15 cellular contexts compared by ENCODE assay signal in genomic region chr3:184563941-184564684, GRCh38. TPM values are rescaled to one million over a fixed set of nuclear protein-coding genes. Genes with fewer than 3 reads are reported as not detected.
DNase-seq lines count a peak whose midpoint lies in the region; ATAC-seq and TF ChIP-seq lines count a peak whose summit lies in the region.
"Had no signal": no experiment of that assay in that cellular context is flagged by ENCODE, and none has a peak within 500 bp of the region (broad histone marks: within the 10 kb centered on the region; RNA-seq: fewer than 3 reads in every experiment).

No MANE protein-coding gene starts in this region.

- no peaks in the 10 kb centered on the region for H3K9me3 Mint-ChIP-seq in neural crest cell
- H3K9me3 Mint-ChIP-seq: activated CD4-positive, alpha-beta T cell treated with anti-CD3 and anti-CD28 coated beads, Interleukin-2, amount 10 ng/mL, durations not matched to agents 24 days and 14 days had no signal

- peak overlapping the region in 6 of 10 donors; percentile 5 to 77 (median 71) for H3K4me3 ChIP-seq in heart right ventricle
- H3K4me3 ChIP-seq in upper lobe of right lung, result peak overlapping the region; percentile 67
- H3K4me3 ChIP-seq: A549 had no signal

- no peaks in the 10 kb centered on the region for H3K36me3 Mint-ChIP-seq in neural crest cell (ENCODE audit: low read depth)

- peaks cover 52% of the 10 kb centered on the region for H3K4me1 Mint-ChIP-seq in neural crest cell

- H3K27ac Mint-ChIP-seq in neural crest cell (ENCODE audit: unreplicated experiment), result no peak overlapping the region
- H3K27ac Mint-ChIP-seq: activated CD4-positive, alpha-beta T cell treated with anti-CD3 and anti-CD28 coated beads, Interleukin-2, amount 10 ng/mL, durations not matched to agents 24 days and 14 days had no signal

- intact Hi-C loops in heart right ventricle (cut with DNase I) (loop anchor here in 3 of 10 donors (2.0 kb wide), 2 partner anchors 163 to 215 kb away; no protein-coding TSS in a partner anchor), left ventricle myocardium superior (cut with micrococcal nuclease) (no loop called here), upper lobe of right lung (cut with DNase I) (no loop called here)

- 74 to 78% methylated on average over 13 of the region's 13 CpGs for WGBS in heart right ventricle, 2 donors

- no peaks in the 10 kb centered on the region for H3K36me3 ChIP-seq in heart right ventricle
- no peaks in the 10 kb centered on the region for H3K36me3 ChIP-seq in upper lobe of right lung

- DNase-seq in heart right ventricle (no peak), left ventricle myocardium superior (no peak), epithelial cell of prostate (ENCODE audit: low read depth, low spot score) (no peak), neural crest cell (ENCODE audit: low read depth, low spot score) (no peak), upper lobe of right lung (no peak), DMS 273 treated with DMSO at 0.1 percent for 48 hours (lab: John Stamatoyannopoulos, UW) (no peak), globus pallidus (ENCODE audit: low spot score) (no peak)
- no peak for DNase-seq in effector CD8-positive, alpha-beta T cell (lab: John Stamatoyannopoulos, UW)
- DNase-seq: activated effector memory CD4-positive, alpha-beta T cell treated with Interleukin-2 at 50 U/mL for 16 hours; cerebellar nuclear complex; stimulated activated CD4-positive, alpha-beta T cell treated with anti-CD3 and anti-CD28 coated beads, Interleukin-2, amount 100 ng/mL, for 24 hours; stimulated activated naive CD4-positive, alpha-beta T cell treated with Interleukin-2 at 50 U/mL for 16 hours had no signal

- peaks cover 0 to 49% (median 3%) of the 10 kb centered on the region in 7 donors for H3K27me3 ChIP-seq in heart right ventricle
- H3K27me3 ChIP-seq in upper lobe of right lung, result no peaks in the 10 kb centered on the region

- TF ChIP-seq CTCF in heart right ventricle (IDR thresholded peaks at IDR 0.05), result no peak
- TF ChIP-seq CTCF in neural crest cell (conservative IDR thresholded peaks at IDR 0.05), result no peak
- TF ChIP-seq CTCF in upper lobe of right lung (IDR thresholded peaks at IDR 0.05), result no peak

- H3K4me1 ChIP-seq in heart right ventricle, result peaks cover 7 to 65% (median 29%) of the 10 kb centered on the region in 9 donors
- H3K4me1 ChIP-seq in upper lobe of right lung, result peaks cover 44% of the 10 kb centered on the region

- H3K27ac ChIP-seq in heart right ventricle (peak overlapping the region in 5 of 10 donors; percentile 45 to 77 (median 65)), epithelial cell of prostate (peak overlapping the region; percentile 82), upper lobe of right lung (peak overlapping the region; percentile 82)
- H3K27ac ChIP-seq: A549 had no signal

- ATAC-seq in heart right ventricle, result no peak
- no peak for ATAC-seq in left ventricle myocardium superior
- no peak for ATAC-seq in upper lobe of right lung
- ATAC-seq: A549, SK-N-SH treated with all-trans-retinoic acid at 6 μM for 48 hours had no signal

- peak overlapping the region; percentile 72 for H3K4me3 Mint-ChIP-seq in neural crest cell
- H3K4me3 Mint-ChIP-seq: activated CD4-positive, alpha-beta T cell treated with anti-CD3 and anti-CD28 coated beads, Interleukin-2, amount 10 ng/mL, durations not matched to agents 24 days and 14 days had no signal

- no peaks in the 10 kb centered on the region for H3K9me3 ChIP-seq in heart right ventricle
- H3K9me3 ChIP-seq in upper lobe of right lung, result no peaks in the 10 kb centered on the region
- H3K9me3 ChIP-seq: A549 had no signal

- H3K27me3 Mint-ChIP-seq in neural crest cell (ENCODE audit: low read depth), result peaks cover 50% of the 10 kb centered on the region

RNA-seq across cellular contexts. Expression of gene EPHB3, which starts 2.5 kb away (rescaled TPM):
- total RNA-seq in heart right ventricle, result 1 to 10 TPM in 7 of 10 donors, under 1 TPM in 3; 0.38 to 4.0 (median 2.3) TPM
- under 1 TPM; 0.51 to 0.96 TPM for polyA plus RNA-seq in heart right ventricle
- 1.6 TPM for total RNA-seq in left ventricle myocardium superior
- 9.7 and 13.4 TPM in 2 replicates for total RNA-seq in neural crest cell
- total RNA-seq in upper lobe of right lung, result 7.8 TPM
